ENCODE assay signal across 1 cellular context in genomic region chr19:49590071-49590970, GRCh38.
A peak's percentile ranks its signal among the peaks of the same experiment; 100 is the strongest.
TF ChIP-seq lines count a peak whose summit lies in the region.

No MANE protein-coding gene starts in this region.

TF ChIP-seq in K562, 482 proteins besides CTCF, POLR2A, EP300 and RAD21 (continued from another document and continues in another):
- no peak for TF ChIP-seq TFE3 (CRISPR knock-in tag; IDR thresholded peaks at IDR 0.05)
- no peak for TF ChIP-seq NCOR1 (IDR thresholded peaks at IDR 0.05)
- TF ChIP-seq ELF4 (CRISPR knock-in tag; IDR thresholded peaks at IDR 0.05) = no peak
- peak; percentile 91 for TF ChIP-seq KDM5B (IDR thresholded peaks at IDR 0.05; ENCODE audit: insufficient replicate concordance, low read depth, low read length)
- TF ChIP-seq MEF2A (IDR thresholded peaks at IDR 0.05; ENCODE audit: control insufficient read depth, low read depth, low read length) = no peak
- TF ChIP-seq BRF1 (IDR thresholded peaks at IDR 0.05; ENCODE audit: borderline replicate concordance, extremely low read depth, insufficient read length) = no peak
- peak; percentile 87; the same call in 1 of the 2 replicates for TF ChIP-seq MTA3 (IDR thresholded peaks at IDR 0.05; ENCODE audit: borderline replicate concordance)
- TF ChIP-seq RAD51 (IDR thresholded peaks at IDR 0.05; ENCODE audit: borderline replicate concordance, low read depth) = no peak
- TF ChIP-seq ZNF785 (CRISPR knock-in tag; IDR thresholded peaks at IDR 0.05) = no peak
- TF ChIP-seq PRMT5 (CRISPR knock-in tag; IDR thresholded peaks at IDR 0.05) = no peak
- no peak for TF ChIP-seq ZNF398 (CRISPR knock-in tag; IDR thresholded peaks at IDR 0.05)
- TF ChIP-seq CEBPG (CRISPR knock-in tag; IDR thresholded peaks at IDR 0.05) = peak; percentile 46; the same call in 1 of the 2 replicates
- no peak for TF ChIP-seq CEBPG (tag; conservative IDR thresholded peaks at IDR 0.05 in 1 of 2, IDR thresholded peaks at IDR 0.05 in 1 of 2)
- no peak for TF ChIP-seq FOXK2 (conservative IDR thresholded peaks at IDR 0.05 in 1 of 2, IDR thresholded peaks at IDR 0.05 in 1 of 2; ENCODE audit: low read depth in 2 of 2)
- TF ChIP-seq SFPQ (IDR thresholded peaks at IDR 0.05; ENCODE audit: low read depth, low read length) = no peak
- no peak for TF ChIP-seq RHOXF2B (CRISPR knock-in tag; conservative IDR thresholded peaks at IDR 0.05)
- TF ChIP-seq NR2F6 (CRISPR knock-in tag; IDR thresholded peaks at IDR 0.05) = no peak
- no peak for TF ChIP-seq ZNF79 (CRISPR knock-in tag; IDR thresholded peaks at IDR 0.05; ENCODE audit: low read depth)
- TF ChIP-seq HEY1 (CRISPR knock-in tag; IDR thresholded peaks at IDR 0.05; ENCODE audit: borderline replicate concordance) = no peak; the same call in 1 of the 2 replicates
- TF ChIP-seq ZBTB5 (IDR thresholded peaks at IDR 0.05) = no peak
- no peak for TF ChIP-seq BCL6 (CRISPR knock-in tag; IDR thresholded peaks at IDR 0.05)
- TF ChIP-seq USF2 (CRISPR knock-in tag; IDR thresholded peaks at IDR 0.05) = no peak
- peak; percentile 91 for TF ChIP-seq PRDM10 (IDR thresholded peaks at IDR 0.05; ENCODE audit: partially characterized antibody)
- TF ChIP-seq UBTF (IDR thresholded peaks at IDR 0.05; ENCODE audit: borderline replicate concordance in 1 of 2, low read depth in 2 of 2, low read length in 2 of 2) = no peak; a peak in 1 of 4 replicates
- no peak for TF ChIP-seq BRCA1 (IDR thresholded peaks at IDR 0.05)
- 0 out of 2 replicates have a peak, but pooled peaks have one; percentile 25 for TF ChIP-seq BRCA1 (CRISPR knock-in tag; IDR thresholded peaks at IDR 0.05)
- TF ChIP-seq TCF15 (CRISPR knock-in tag; IDR thresholded peaks at IDR 0.05) = no peak
- peak; percentile 30 to 54 for TF ChIP-seq AFF1 (IDR thresholded peaks at IDR 0.05; ENCODE audit: low read depth in 1 of 2, partially characterized antibody in 2 of 2)
- TF ChIP-seq FOXJ3 (CRISPR knock-in tag; IDR thresholded peaks at IDR 0.05) = no peak
- TF ChIP-seq ZBTB11 (CRISPR knock-in tag; IDR thresholded peaks at IDR 0.05) = peak in 1 of 3 experiments; percentile 37; a peak in 1 of 6 replicates
- no peak for TF ChIP-seq ZNF134 (CRISPR knock-in tag; conservative IDR thresholded peaks at IDR 0.05)
- no peak; the same call in 1 of the 2 replicates for TF ChIP-seq KAT7 (CRISPR knock-in tag; IDR thresholded peaks at IDR 0.05; ENCODE audit: borderline replicate concordance)
